In genomic region chr4:184534511-184535391, GRCh38 we compare ENCODE assay signal across 8 cellular contexts.
DNase-seq lines count a peak whose midpoint lies in the region; ATAC-seq, FAIRE-seq and TF ChIP-seq lines count a peak whose summit lies in the region.

No MANE protein-coding gene starts in this region.

- H3K36me3 Mint-ChIP-seq in GM23338 (ENCODE audit: low read depth) (no peaks in the 10 kb centered on the region), osteocyte (ENCODE audit: unreplicated experiment) (no peaks in the 10 kb centered on the region)

- no peak for ATAC-seq in GM23338

- H3K4me3 ChIP-seq in GM23338, result no peak overlapping the region
- H3K4me3 ChIP-seq in coronary artery, result peak overlapping the region; percentile 38

- H3K36me3 ChIP-seq in GM23338 (ENCODE audit: insufficient read depth), result no peaks in the 10 kb centered on the region

- H3K27ac Mint-ChIP-seq in GM23338 (no peak overlapping the region), osteocyte (ENCODE audit: unreplicated experiment) (peak overlapping the region; percentile 95)

- FAIRE-seq in GM12892 (lab: Jason Lieb, UNC), result peak; percentile 85

- no peaks in the 10 kb centered on the region for H4K20me1 ChIP-seq in GM23338 (replicated peaks; ENCODE audit: insufficient read depth)

- peaks cover 5% of the 10 kb centered on the region for H3K27me3 Mint-ChIP-seq in GM23338 (ENCODE audit: insufficient read depth, low read depth, poor library complexity)
- no peaks in the 10 kb centered on the region for H3K27me3 Mint-ChIP-seq in osteocyte (ENCODE audit: unreplicated experiment)

- no peak for TF ChIP-seq POLR2A in GM12892 (IDR thresholded peaks at IDR 0.05; ENCODE audit: low read depth, low read length)

- H3K4me1 ChIP-seq in GM23338 (ENCODE audit: insufficient read depth), result peaks cover 5% of the 10 kb centered on the region

- no peaks in the 10 kb centered on the region for H3K27me3 ChIP-seq in GM23338 (ENCODE audit: insufficient read depth)

- H3K9me3 Mint-ChIP-seq in GM23338 (no peaks in the 10 kb centered on the region), osteocyte (ENCODE audit: unreplicated experiment) (no peaks in the 10 kb centered on the region)

- no peak overlapping the region for H3K4me3 Mint-ChIP-seq in GM23338
- peak overlapping the region; percentile 6 for H3K4me3 Mint-ChIP-seq in osteocyte (ENCODE audit: unreplicated experiment)

- TF ChIP-seq CTCF in GM23338 (conservative IDR thresholded peaks at IDR 0.05; ENCODE audit: low read depth in 2 of 2) (no peak), coronary artery (IDR thresholded peaks at IDR 0.05) (no peak), osteocyte (IDR thresholded peaks at IDR 0.05) (no peak)

- no peaks in the 10 kb centered on the region for H3F3A ChIP-seq in GM23338 (replicated peaks; ENCODE audit: low read depth)

- H2AFZ ChIP-seq in GM23338, result no peak overlapping the region

- H3K9me2 ChIP-seq in GM23338 (ENCODE audit: insufficient read depth), result no peaks in the 10 kb centered on the region

- H3K27ac ChIP-seq in GM23338 (ENCODE audit: low read depth) (no peak overlapping the region; the same call in 1 of the 2 replicates), coronary artery (peak overlapping the region; percentile 64 to 83)

- no peaks in the 10 kb centered on the region for H3K79me2 ChIP-seq in GM23338 (replicated peaks; ENCODE audit: insufficient read depth)

- no peak overlapping the region for H3K4me2 ChIP-seq in GM23338

- no peak for DNase-seq in GM12892 (ENCODE audit: insufficient read length)
- peak; percentile 31 for DNase-seq in GM23338 (ENCODE audit: low spot score)
- peak; percentile 89 for DNase-seq in MV-4-11 (lab: John Stamatoyannopoulos, UW)
- DNase-seq in coronary artery (ENCODE audit: low spot score), result no peak
- no peak for DNase-seq in osteocyte (ENCODE audit: extremely low spot score, unreplicated experiment)
- no peak for DNase-seq in COR-L47 (lab: John Stamatoyannopoulos, UW)
- DNase-seq in DMS114 treated with DMSO at 0.1 percent for 48 hours (lab: John Stamatoyannopoulos, UW; ENCODE audit: unreplicated experiment), result no peak
- DNase-seq in NCI-H774 (lab: John Stamatoyannopoulos, UW), result no peak

- H3K4me1 Mint-ChIP-seq in GM23338 (peaks cover 14% of the 10 kb centered on the region), osteocyte (ENCODE audit: unreplicated experiment) (peaks cover 33% of the 10 kb centered on the region)

TF ChIP-seq in GM23338, 12 proteins besides CTCF, POLR2A, EP300 and RAD21 (continues in another document):
- TF ChIP-seq EZH2 (IDR thresholded peaks at IDR 0.05; ENCODE audit: low read depth, unreplicated experiment) (no peak), NANOG (IDR thresholded peaks at IDR 0.05; ENCODE audit: borderline replicate concordance) (no peak), ZNF331 (CRISPR knock-in tag; IDR thresholded peaks at IDR 0.05; ENCODE audit: low read depth) (no peak), CREB1 (CRISPR knock-in tag; IDR thresholded peaks at IDR 0.05; ENCODE audit: low read depth) (no peak), EZH2phosphoT487 (IDR thresholded peaks at IDR 0.05; ENCODE audit: unreplicated experiment) (no peak), ETS1 (IDR thresholded peaks at IDR 0.05) (no peak), ZNF114 (CRISPR knock-in tag; IDR thresholded peaks at IDR 0.05) (no peak), REST (IDR thresholded peaks at IDR 0.05; ENCODE audit: unreplicated experiment) (no peak), STAT1 (IDR thresholded peaks at IDR 0.05; ENCODE audit: unreplicated experiment) (no peak), POLR2AphosphoS5 (IDR thresholded peaks at IDR 0.05; ENCODE audit: low read depth) (no peak), JUNB (IDR thresholded peaks at IDR 0.05; ENCODE audit: unreplicated experiment) (no peak)

Comparison
In these comparisons a context has a peak if more than half of its experiments do, and no peak if none do; other contexts are left out.
1. DNase-seq: peak in GM23338 (single experiment) and MV-4-11 (single experiment); none in GM12892 (single experiment), coronary artery (single experiment), osteocyte (single experiment), COR-L47 (single experiment), DMS114 treated with DMSO at 0.1 percent for 48 hours (single experiment) and NCI-H774 (single experiment).